Comparison of ENCODE assay signal across 19 cellular contexts in the genomic region with DNA sequence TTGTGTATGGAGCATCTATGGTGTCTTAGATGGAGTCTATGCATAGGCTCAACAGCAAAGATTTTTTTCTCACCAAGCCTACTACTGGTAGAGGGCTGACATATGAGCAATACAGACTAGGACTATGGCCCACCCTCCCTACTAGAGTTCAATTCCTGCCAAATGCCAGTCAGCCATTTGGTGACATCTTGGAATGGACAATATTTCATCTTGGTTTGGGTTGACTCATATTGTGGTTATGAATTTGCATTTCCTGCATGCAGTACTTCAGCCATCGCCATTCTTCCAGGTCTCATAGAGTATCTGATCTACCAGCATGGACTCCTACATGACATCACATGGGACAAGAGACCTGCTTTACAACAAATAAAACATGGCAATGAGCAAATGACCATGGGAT.
A peak's percentile ranks its signal among the peaks of the same experiment; 100 is the strongest.
DNase-seq lines count a peak whose midpoint lies in the region; ATAC-seq and TF ChIP-seq lines count a peak whose summit lies in the region.
"Had no signal": no experiment of that assay in that cellular context is flagged by ENCODE, and none has a peak within 500 bp of the region (broad histone marks: within the 10 kb centered on the region; RNA-seq: fewer than 3 reads in every experiment).

No MANE protein-coding gene starts in this region.

- ATAC-seq in HG03196 (IDR thresholded peaks at IDR 0.05; ENCODE audit: unreplicated experiment) = no peak

- DNase-seq in Daoy (ENCODE audit: low read depth) (peak; percentile 29), HCEC 1CT (peak; percentile 27), RPMI7951 (ENCODE audit: low read depth) (peak; percentile 63), glomerular visceral epithelial cell (ENCODE audit: extremely low spot score) (peak; percentile 6), NCI-H146 treated with DMSO at 0.1 percent for 48 hours (lab: John Stamatoyannopoulos, UW; ENCODE audit: unreplicated experiment) (no peak), HEK293T (ENCODE audit: extremely low spot score) (no peak), suprapubic skin (ENCODE audit: low spot score in 2 of 2) (no peak)
- DNase-seq: CD4-positive, alpha-beta T cell; COR-L47; NCI-H1092 treated with DMSO at 0.1 percent for 48 hours; NCI-H1694; NCI-H2081; NCI-H2171 treated with DMSO at 0.1 percent for 48 hours; NCI-H446; NCI-H526; OCI-M1; Right ventricle myocardium superior had no signal

- no peak for TF ChIP-seq CTCF in suprapubic skin (IDR thresholded peaks at IDR 0.05)

- POLR2A ChIA-PET in HEK293T (lab: Yijun Ruan, JAX) = no interaction called here

- no peak for TF ChIP-seq EP300 in suprapubic skin (IDR thresholded peaks at IDR 0.05)

- peaks cover 11% of the 10 kb centered on the region for H3K4me1 ChIP-seq in suprapubic skin

- 82% methylated on average over 1 of the region's 1 CpG for WGBS in suprapubic skin

- H3K27me3 ChIP-seq in suprapubic skin = no peaks in the 10 kb centered on the region
- H3K27me3 ChIP-seq: BLaER1 had no signal

- H3K4me3 ChIP-seq in suprapubic skin = no peak overlapping the region
- H3K4me3 ChIP-seq: BLaER1 had no signal

- H3K36me3 ChIP-seq in suprapubic skin = no peaks in the 10 kb centered on the region
- H3K36me3 ChIP-seq: BLaER1 had no signal

- H3K9me3 ChIP-seq in suprapubic skin = no peaks in the 10 kb centered on the region
- H3K9me3 ChIP-seq: BLaER1 had no signal

- no peak for TF ChIP-seq POLR2A in suprapubic skin (IDR thresholded peaks at IDR 0.05)

- H3K27ac ChIP-seq in suprapubic skin = no peak overlapping the region
- H3K27ac ChIP-seq: BLaER1 had no signal

- CTCF ChIA-PET in HEK293T (lab: Yijun Ruan, JAX) = no interaction called here

TF ChIP-seq in HEK293T, 16 proteins besides CTCF, POLR2A, EP300 and RAD21:
- TF ChIP-seq SUZ12 (IDR thresholded peaks at IDR 0.05) = no peak
- TF ChIP-seq L3MBTL2 (conservative IDR thresholded peaks at IDR 0.05) = no peak
- TF ChIP-seq LEF1 (IDR thresholded peaks at IDR 0.05; ENCODE audit: borderline replicate concordance) = no peak
TF ChIP-seq in HEK293T: peak in this region for 0.

Comparison
In these comparisons a context has a peak if more than half of its experiments do, and no peak if none do; other contexts are left out.
1. DNase-seq: peak in Daoy (single experiment), HCEC 1CT (single experiment), RPMI7951 (single experiment) and glomerular visceral epithelial cell (single experiment); none in NCI-H146 treated with DMSO at 0.1 percent for 48 hours (single experiment), HEK293T (single experiment) and suprapubic skin (0 of 2).